ENCODE assay signal across 20 cellular contexts in the genomic region with DNA sequence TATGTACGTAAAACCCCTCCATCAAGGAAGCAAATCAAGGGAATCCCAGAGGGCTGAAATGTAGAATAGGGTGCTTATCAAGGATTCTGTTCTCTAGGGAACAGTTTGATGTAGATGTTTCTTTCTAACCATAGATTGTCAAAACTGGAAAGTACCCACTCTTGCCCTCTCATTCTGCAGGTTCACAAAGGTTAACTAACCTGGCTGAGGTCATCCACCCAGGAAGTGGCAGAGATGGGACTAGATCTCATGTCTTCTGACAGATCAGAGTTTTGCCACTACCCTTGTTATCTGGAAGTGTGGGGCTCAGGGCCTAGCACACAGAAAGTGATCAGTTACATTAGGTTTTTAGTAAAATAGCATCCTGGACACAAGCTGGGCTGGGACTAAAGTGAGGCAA. TPM values are rescaled to one million over a fixed set of nuclear protein-coding genes. Genes with fewer than 3 reads are reported as not detected.
A peak's percentile ranks its signal among the peaks of the same experiment; 100 is the strongest.
DNase-seq lines count a peak whose midpoint lies in the region; ATAC-seq, FAIRE-seq and TF ChIP-seq lines count a peak whose summit lies in the region.
"Had no signal": no experiment of that assay in that cellular context is flagged by ENCODE, and none has a peak within 500 bp of the region (broad histone marks: within the 10 kb centered on the region; RNA-seq: fewer than 3 reads in every experiment).

No MANE protein-coding gene starts in this region.

- CTCF ChIA-PET in activated CD8-positive, alpha-beta T cell treated with anti-CD3 and anti-CD28 coated beads for 36 hours (lab: Charles Lee), result no interaction called here

- FAIRE-seq in GM12892 (lab: Jason Lieb, UNC), result peak; percentile 80
- FAIRE-seq in urothelium cell line (lab: Jason Lieb, UNC), result no peak
- FAIRE-seq: GM19239 had no signal

- no peak for DNase-seq in activated CD4-positive, alpha-beta T cell treated with anti-CD3 and anti-CD28 coated beads, Interleukin-2, amount 10 ng/mL, durations not matched to agents 24 days and 14 days
- no peak for DNase-seq in activated CD4-positive, alpha-beta T cell treated with anti-CD3 and anti-CD28 coated beads, Interleukin-2, amount 50 U/mL, for 1 hour
- DNase-seq in GM12892 (ENCODE audit: insufficient read length) (no peak), right atrium auricular region (ENCODE audit: low spot score) (no peak), T-helper 9 cell (no peak), urothelium cell line (ENCODE audit: low spot score) (no peak)
- peak; percentile 42 for DNase-seq in activated CD8-positive, alpha-beta T cell treated with anti-CD3 and anti-CD28 coated beads for 36 hours
- no peak for DNase-seq in stimulated activated effector memory CD8-positive, alpha-beta T cell treated with anti-CD3 and anti-CD28 coated beads, Interleukin-12 subunit alpha, Interleukin-12 subunit beta, amount 100 ng/mL, for 72 hours (ENCODE audit: low spot score in 2 of 2)
- DNase-seq: DMS79 treated with DMSO at 0.1 percent for 48 hours, NCI-H1092 treated with DMSO at 0.1 percent for 48 hours, NCI-H146, NCI-H2081, NCI-H2171 treated with DMSO at 0.1 percent for 48 hours, NCI-H446 treated with DMSO at 0.1 percent for 48 hours, NCI-H69, Peyer's patch had no signal

- H3K4me1 ChIP-seq in right atrium auricular region, result no peaks in the 10 kb centered on the region
- H3K4me1 ChIP-seq: Peyer's patch had no signal

- no peaks in the 10 kb centered on the region for H3K27me3 ChIP-seq in right atrium auricular region
- H3K27me3 ChIP-seq: Peyer's patch had no signal

- intact Hi-C loops in activated CD4-positive, alpha-beta T cell treated with anti-CD3 and anti-CD28 coated beads, Interleukin-2, amount 10 ng/mL, durations not matched to agents 24 days and 14 days (cut with micrococcal nuclease), result no loop called here
- intact Hi-C loops in activated CD8-positive, alpha-beta T cell treated with anti-CD3 and anti-CD28 coated beads for 36 hours (cut with micrococcal nuclease), result no loop called here

- H3K27ac Mint-ChIP-seq in activated CD4-positive, alpha-beta T cell treated with anti-CD3 and anti-CD28 coated beads, Interleukin-2, amount 10 ng/mL, durations not matched to agents 24 days and 14 days, result peak overlapping the region; percentile 46
- no peak overlapping the region for H3K27ac Mint-ChIP-seq in activated CD8-positive, alpha-beta T cell treated with anti-CD3 and anti-CD28 coated beads for 36 hours
- H3K27ac Mint-ChIP-seq in stimulated activated effector memory CD8-positive, alpha-beta T cell treated with anti-CD3 and anti-CD28 coated beads, Interleukin-12 subunit alpha, Interleukin-12 subunit beta, amount 100 ng/mL, for 72 hours, result no peak overlapping the region
- H3K27ac Mint-ChIP-seq: B cell, GM23338 had no signal

- H3K27me3 Mint-ChIP-seq in activated CD4-positive, alpha-beta T cell treated with anti-CD3 and anti-CD28 coated beads, Interleukin-2, amount 10 ng/mL, durations not matched to agents 24 days and 14 days, result no peaks in the 10 kb centered on the region
- H3K27me3 Mint-ChIP-seq in activated CD8-positive, alpha-beta T cell treated with anti-CD3 and anti-CD28 coated beads for 36 hours, result no peaks in the 10 kb centered on the region
- H3K27me3 Mint-ChIP-seq: B cell had no signal

- peak; percentile 78 for ATAC-seq in activated CD8-positive, alpha-beta T cell treated with anti-CD3 and anti-CD28 coated beads for 36 hours
- peak; percentile 75 for ATAC-seq in stimulated activated effector memory CD8-positive, alpha-beta T cell treated with anti-CD3 and anti-CD28 coated beads, Interleukin-12 subunit alpha, Interleukin-12 subunit beta, amount 100 ng/mL, for 72 hours
- ATAC-seq: GM23338, HCT116 had no signal

- POLR2A ChIA-PET in activated CD8-positive, alpha-beta T cell treated with anti-CD3 and anti-CD28 coated beads for 36 hours (lab: Charles Lee), result no interaction called here

- H3K27ac ChIP-seq in right atrium auricular region, result no peak overlapping the region
- H3K27ac ChIP-seq: Peyer's patch had no signal

- no peaks in the 10 kb centered on the region for H3K36me3 ChIP-seq in right atrium auricular region
- H3K36me3 ChIP-seq: Peyer's patch had no signal

- H3K4me3 ChIP-seq in right atrium auricular region, result no peak overlapping the region
- H3K4me3 ChIP-seq: GM23338, Peyer's patch had no signal

- H3K4me3 Mint-ChIP-seq in activated CD4-positive, alpha-beta T cell treated with anti-CD3 and anti-CD28 coated beads, Interleukin-2, amount 10 ng/mL, durations not matched to agents 24 days and 14 days, result no peak overlapping the region
- H3K4me3 Mint-ChIP-seq in activated CD8-positive, alpha-beta T cell treated with anti-CD3 and anti-CD28 coated beads for 36 hours, result no peak overlapping the region
- H3K4me3 Mint-ChIP-seq in stimulated activated effector memory CD8-positive, alpha-beta T cell treated with anti-CD3 and anti-CD28 coated beads, Interleukin-12 subunit alpha, Interleukin-12 subunit beta, amount 100 ng/mL, for 72 hours, result no peak overlapping the region
- H3K4me3 Mint-ChIP-seq: B cell, GM23338 had no signal

- no peak for TF ChIP-seq CTCF in activated CD8-positive, alpha-beta T cell treated with anti-CD3 and anti-CD28 coated beads for 36 hours (IDR thresholded peaks at IDR 0.05)
- TF ChIP-seq CTCF in right atrium auricular region (IDR thresholded peaks at IDR 0.05), result no peak

- H3K4me1 Mint-ChIP-seq in activated CD4-positive, alpha-beta T cell treated with anti-CD3 and anti-CD28 coated beads, Interleukin-2, amount 10 ng/mL, durations not matched to agents 24 days and 14 days, result peaks cover 12% of the 10 kb centered on the region
- peaks cover 7% of the 10 kb centered on the region for H3K4me1 Mint-ChIP-seq in activated CD8-positive, alpha-beta T cell treated with anti-CD3 and anti-CD28 coated beads for 36 hours (ENCODE audit: low read depth)
- H3K4me1 Mint-ChIP-seq in stimulated activated effector memory CD8-positive, alpha-beta T cell treated with anti-CD3 and anti-CD28 coated beads, Interleukin-12 subunit alpha, Interleukin-12 subunit beta, amount 100 ng/mL, for 72 hours, result peaks cover 13% of the 10 kb centered on the region
- H3K4me1 Mint-ChIP-seq: B cell had no signal

- no peaks in the 10 kb centered on the region for H3K9me3 ChIP-seq in right atrium auricular region
- H3K9me3 ChIP-seq: Peyer's patch had no signal

- no peak for TF ChIP-seq POLR2A in GM12892 (IDR thresholded peaks at IDR 0.05; ENCODE audit: low read depth, low read length)

- H3K36me3 Mint-ChIP-seq in activated CD4-positive, alpha-beta T cell treated with anti-CD3 and anti-CD28 coated beads, Interleukin-2, amount 10 ng/mL, durations not matched to agents 24 days and 14 days (ENCODE audit: low read depth), result no peaks in the 10 kb centered on the region
- no peaks in the 10 kb centered on the region for H3K36me3 Mint-ChIP-seq in activated CD8-positive, alpha-beta T cell treated with anti-CD3 and anti-CD28 coated beads for 36 hours (ENCODE audit: low read depth)
- no peaks in the 10 kb centered on the region for H3K36me3 Mint-ChIP-seq in stimulated activated effector memory CD8-positive, alpha-beta T cell treated with anti-CD3 and anti-CD28 coated beads, Interleukin-12 subunit alpha, Interleukin-12 subunit beta, amount 100 ng/mL, for 72 hours

- H3K9me3 Mint-ChIP-seq in activated CD4-positive, alpha-beta T cell treated with anti-CD3 and anti-CD28 coated beads, Interleukin-2, amount 10 ng/mL, durations not matched to agents 24 days and 14 days, result peaks cover 5% of the 10 kb centered on the region
- peaks cover 2% of the 10 kb centered on the region for H3K9me3 Mint-ChIP-seq in activated CD8-positive, alpha-beta T cell treated with anti-CD3 and anti-CD28 coated beads for 36 hours
- H3K9me3 Mint-ChIP-seq in stimulated activated effector memory CD8-positive, alpha-beta T cell treated with anti-CD3 and anti-CD28 coated beads, Interleukin-12 subunit alpha, Interleukin-12 subunit beta, amount 100 ng/mL, for 72 hours, result peaks cover 3% of the 10 kb centered on the region

RNA-seq across cellular contexts. Expression of a gene that starts 47.4 kb away (rescaled TPM):
- 85.1 and 87.1 TPM in 2 replicates for total RNA-seq in activated CD4-positive, alpha-beta T cell treated with anti-CD3 and anti-CD28 coated beads, Interleukin-2, amount 10 ng/mL, durations not matched to agents 24 days and 14 days
- polyA plus RNA-seq in GM12892 (2012; ENCODE audit: missing spikeins), result 2.8 TPM
- 10 to 100 TPM; 54.3 to 55.3 TPM for total RNA-seq in activated CD8-positive, alpha-beta T cell treated with anti-CD3 and anti-CD28 coated beads for 36 hours
- total RNA-seq in right atrium auricular region, result 1 to 10 TPM in 1 of 2 donors, under 1 TPM in 1; 0.30 to 1.1 TPM
- polyA plus RNA-seq: GM23338 had no signal

Comparison
In these comparisons a context has a peak if more than half of its experiments do, and no peak if none do; other contexts are left out.
1. RNA of a gene that starts 47.4 kb away (total RNA-seq): 85.1 to 87.1 TPM in activated CD4-positive, alpha-beta T cell treated with anti-CD3 and anti-CD28 coated beads, Interleukin-2, amount 10 ng/mL, durations not matched to agents 24 days and 14 days and 54.3 to 55.3 TPM in activated CD8-positive, alpha-beta T cell treated with anti-CD3 and anti-CD28 coated beads for 36 hours; 0.30 to 1.1 TPM in right atrium auricular region; every median in the first group is over 10 times any median in the second.